ENCODE assay signal across 8 cellular contexts in genomic region chr1:18949689-18950414, GRCh38. TPM values are rescaled to one million over a fixed set of nuclear protein-coding genes. Genes with fewer than 3 reads are reported as not detected.
A peak's percentile ranks its signal among the peaks of the same experiment; 100 is the strongest.
DNase-seq lines count a peak whose midpoint lies in the region; ATAC-seq and TF ChIP-seq lines count a peak whose summit lies in the region.

No MANE protein-coding gene starts in this region.

- H3K79me2 ChIP-seq in smooth muscle cell (ENCODE audit: low read depth): peaks cover 98% of the 10 kb centered on the region
- no peaks in the 10 kb centered on the region for H3K79me2 ChIP-seq in Karpas-422 (ENCODE audit: low read length)

- H3K9ac ChIP-seq in smooth muscle cell (ENCODE audit: low read depth) (peak overlapping the region; percentile 89), Karpas-422 (ENCODE audit: low read length) (no peak overlapping the region)

- no peaks in the 10 kb centered on the region for H3K9me2 ChIP-seq in Karpas-422 (replicated peaks; ENCODE audit: insufficient read depth, low read length)

- H3K27me3 Mint-ChIP-seq in MCF 10A (ENCODE audit: insufficient read depth, unreplicated experiment): no peaks in the 10 kb centered on the region

- H3K36me3 Mint-ChIP-seq in MCF 10A (ENCODE audit: insufficient read depth, unreplicated experiment): peaks cover 18% of the 10 kb centered on the region

- peak; percentile 28 for DNase-seq in CD1c-positive myeloid dendritic cell (ENCODE audit: extremely low spot score)
- DNase-seq in HuH-7 (ENCODE audit: low spot score): peak; percentile 49
- DNase-seq in MCF 10A (ENCODE audit: unreplicated experiment): peak; percentile 48
- peak; percentile 81 for DNase-seq in islet precursor cell
- DNase-seq in smooth muscle cell (lab: John Stamatoyannopoulos, UW; ENCODE audit: unreplicated experiment): no peak
- no peak for DNase-seq in Karpas-422
- DNase-seq in NCI-H2171 treated with DMSO at 0.1 percent for 48 hours (lab: John Stamatoyannopoulos, UW): no peak

- H3K27ac ChIP-seq in smooth muscle cell (ENCODE audit: low read depth) (peak overlapping the region; percentile 97), Karpas-422 (ENCODE audit: low read length) (no peak overlapping the region)

- CTCF ChIA-PET in MCF 10A (lab: Yijun Ruan, JAX): interaction anchor here (0.6 to 1.8 kb wide), 4 partner anchors 35 to 263 kb away, joined by 3 to 7 read pairs (median 3); no protein-coding TSS in a partner anchor

- POLR2A ChIA-PET in MCF 10A (lab: Yijun Ruan, JAX): interaction anchor here (0.6 to 3.4 kb wide), 15 partner anchors 11 to 154 kb away, joined by 3 to 27 read pairs (median 4); no protein-coding TSS in a partner anchor

- BruUV-seq in MCF 10A (replicated peaks; lab: Mats Ljungman, UMichigan): no TSS peak

- H3K4me1 ChIP-seq in smooth muscle cell (ENCODE audit: low read depth) (peaks cover 35% of the 10 kb centered on the region), Karpas-422 (ENCODE audit: low read length) (no peaks in the 10 kb centered on the region)

- H3K4me1 Mint-ChIP-seq in MCF 10A (ENCODE audit: insufficient read depth, unreplicated experiment): peaks cover 59% of the 10 kb centered on the region

- H4K20me1 ChIP-seq in smooth muscle cell (ENCODE audit: low read depth) (peaks cover 46% of the 10 kb centered on the region), Karpas-422 (ENCODE audit: insufficient read depth, low read depth, low read length) (no peaks in the 10 kb centered on the region)

- no peak for ATAC-seq in GM18870 (IDR thresholded peaks at IDR 0.05; ENCODE audit: unreplicated experiment)

- no peaks in the 10 kb centered on the region for H3K9me3 ChIP-seq in smooth muscle cell (replicated peaks; ENCODE audit: low read depth)
- no peaks in the 10 kb centered on the region for H3K9me3 ChIP-seq in Karpas-422 (ENCODE audit: low read length)

- WGBS in smooth muscle cell (ENCODE audit: low lambda C conversion rate): 16% methylated on average over 22 of the region's 22 CpGs

- H3K27me3 ChIP-seq in smooth muscle cell (ENCODE audit: low read depth) (no peaks in the 10 kb centered on the region), Karpas-422 (ENCODE audit: low read length) (no peaks in the 10 kb centered on the region)

- H2AFZ ChIP-seq in smooth muscle cell (ENCODE audit: low read depth): no peak overlapping the region
- H2AFZ ChIP-seq in Karpas-422 (ENCODE audit: low read length): no peak overlapping the region

- peak overlapping the region; percentile 82 for H3K4me2 ChIP-seq in smooth muscle cell
- no peak overlapping the region for H3K4me2 ChIP-seq in Karpas-422 (ENCODE audit: low read depth, low read length, poor library complexity, severe bottlenecking)

- intact Hi-C loops in MCF 10A (cut with micrococcal nuclease): loop anchor here (2.0 to 5.0 kb wide), 2 partner anchors 27 to 147 kb away; no protein-coding TSS in a partner anchor

- H3K36me3 ChIP-seq in smooth muscle cell (ENCODE audit: low read depth) (no peaks in the 10 kb centered on the region), Karpas-422 (ENCODE audit: insufficient read depth, low read length) (no peaks in the 10 kb centered on the region)

- H3K4me3 Mint-ChIP-seq in MCF 10A (ENCODE audit: unreplicated experiment): peak overlapping the region; percentile 64

- H3K27ac Mint-ChIP-seq in MCF 10A (ENCODE audit: low read depth, unreplicated experiment): peak overlapping the region; percentile 88

- H3K4me3 ChIP-seq in smooth muscle cell (peak overlapping the region; percentile 28), Karpas-422 (ENCODE audit: low read length) (no peak overlapping the region)

- TF ChIP-seq CTCF in MCF 10A (IDR thresholded peaks at IDR 0.05; ENCODE audit: unreplicated experiment) (no peak), smooth muscle cell (IDR thresholded peaks at IDR 0.05; ENCODE audit: borderline replicate concordance, insufficient read depth, poor library complexity, severe bottlenecking) (no peak)

- H3K9me3 Mint-ChIP-seq in MCF 10A (ENCODE audit: unreplicated experiment): no peaks in the 10 kb centered on the region

- peaks cover 53% of the 10 kb centered on the region for H3F3A ChIP-seq in smooth muscle cell (ENCODE audit: low read depth)

RNA-seq across cellular contexts. Expression of gene IFFO2, which starts 6.6 kb away (rescaled TPM):
- total RNA-seq in MCF 10A (2022) (10.8 and 21.0 TPM in 2 replicates), smooth muscle cell (19.1 and 28.0 TPM in 2 replicates)
- polyA plus RNA-seq in smooth muscle cell: 3.7 and 5.7 TPM in 2 replicates
- total RNA-seq in Karpas-422 (2014; rRNA removed; shearing (Covaris generic); ENCODE audit: low replicate concordance): not detected in 2 replicates

RNA-seq across cellular contexts. Expression of gene ALDH4A1, which starts 47.5 kb away (rescaled TPM):
- total RNA-seq in MCF 10A (2022) (5.7 and 6.3 TPM in 2 replicates), smooth muscle cell (4.6 and 4.8 TPM in 2 replicates)
- polyA plus RNA-seq in smooth muscle cell: 6.3 and 7.2 TPM in 2 replicates
- 0.58 TPM in 1 of 2 replicates, not detected in the other for total RNA-seq in Karpas-422 (2014; rRNA removed; shearing (Covaris generic); ENCODE audit: low replicate concordance)

Comparison
In these comparisons a context has a peak if more than half of its experiments do, and no peak if none do; other contexts are left out.
1. DNase-seq: peak in CD1c-positive myeloid dendritic cell (single experiment), HuH-7 (single experiment), MCF 10A (single experiment) and islet precursor cell (single experiment); none in smooth muscle cell (single experiment), Karpas-422 (single experiment) and NCI-H2171 treated with DMSO at 0.1 percent for 48 hours (single experiment).
2. RNA of gene IFFO2, which starts 6.6 kb away (total RNA-seq): 10.8 to 21.0 TPM in MCF 10A and 19.1 to 28.0 TPM in smooth muscle cell; not detected in Karpas-422; every median in the first group is over 10 times any median in the second.